8 cellular contexts compared by ENCODE assay signal in the genomic region with DNA sequence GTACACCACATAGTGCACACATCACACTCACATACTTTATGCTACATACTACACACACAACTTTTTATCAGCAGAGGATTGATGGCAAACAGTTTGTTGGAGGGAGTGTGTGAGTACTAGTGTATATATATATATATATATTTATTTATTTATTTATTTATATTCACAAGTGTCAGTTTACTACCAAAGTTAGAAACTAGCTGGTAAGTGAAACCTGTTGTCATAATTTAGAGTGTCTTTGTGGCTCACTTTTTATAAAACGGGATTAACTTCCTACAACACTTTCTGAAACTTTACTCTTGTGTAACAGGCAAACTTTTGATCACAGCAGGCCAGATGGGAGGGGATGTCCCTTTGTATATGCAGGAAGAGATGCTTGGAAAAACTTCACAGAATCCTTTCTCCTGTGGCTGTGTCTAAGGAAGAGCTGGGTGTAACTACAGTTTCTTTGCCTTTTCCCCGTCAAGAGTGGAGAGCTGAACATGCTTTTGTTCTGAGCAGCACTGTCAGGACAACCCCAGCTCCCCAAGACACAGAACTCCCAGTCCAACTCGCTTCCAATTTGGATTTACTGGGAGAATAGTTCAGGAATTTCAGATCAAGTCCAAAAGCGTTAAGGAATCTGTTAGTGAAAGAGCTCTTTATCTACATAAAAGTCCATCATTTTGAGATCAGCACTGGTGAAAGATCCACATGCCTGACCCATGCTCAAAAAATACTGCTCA. TPM values are rescaled to one million over a fixed set of nuclear protein-coding genes. Genes with fewer than 3 reads are reported as not detected.
A peak's percentile ranks its signal among the peaks of the same experiment; 100 is the strongest.
DNase-seq lines count a peak whose midpoint lies in the region; ATAC-seq and TF ChIP-seq lines count a peak whose summit lies in the region.

No MANE protein-coding gene starts in this region.

- no peaks in the 10 kb centered on the region for H3K36me3 Mint-ChIP-seq in stimulated activated naive CD8-positive, alpha-beta T cell treated with anti-CD3 and anti-CD28 coated beads, Interleukin-15, Interleukin-2, amounts not matched to agents 100 ng/mL and 50 ng/mL, for 24 hours (ENCODE audit: low read depth)
- H3K36me3 Mint-ChIP-seq in activated naive CD8-positive, alpha-beta T cell treated with anti-CD3 and anti-CD28 coated beads, Interleukin-2, amount 50 U/mL, for 24 hours (ENCODE audit: low read depth) = no peaks in the 10 kb centered on the region

- no peaks in the 10 kb centered on the region for H3K36me3 ChIP-seq in tibial artery

- peaks cover 53% of the 10 kb centered on the region for H3K4me1 Mint-ChIP-seq in stimulated activated naive CD8-positive, alpha-beta T cell treated with anti-CD3 and anti-CD28 coated beads, Interleukin-15, Interleukin-2, amounts not matched to agents 100 ng/mL and 50 ng/mL, for 24 hours (ENCODE audit: low read depth)
- H3K4me1 Mint-ChIP-seq in activated naive CD8-positive, alpha-beta T cell treated with anti-CD3 and anti-CD28 coated beads, Interleukin-2, amount 50 U/mL, for 24 hours = peaks cover 48% of the 10 kb centered on the region

- H3K27me3 ChIP-seq in tibial artery = no peaks in the 10 kb centered on the region

- ATAC-seq in stimulated activated naive CD8-positive, alpha-beta T cell treated with anti-CD3 and anti-CD28 coated beads, Interleukin-15, Interleukin-2, amounts not matched to agents 100 U/mL and 50 U/mL, for 24 hours = no peak
- no peak for ATAC-seq in activated naive CD8-positive, alpha-beta T cell treated with anti-CD3 and anti-CD28 coated beads, Interleukin-2, amount 50 U/mL, for 24 hours
- ATAC-seq in GM18520 (IDR thresholded peaks at IDR 0.05; ENCODE audit: unreplicated experiment) = no peak

- no peak for TF ChIP-seq CTCF in tibial artery (IDR thresholded peaks at IDR 0.05)

- no peak for DNase-seq in stimulated activated naive CD8-positive, alpha-beta T cell treated with anti-CD3 and anti-CD28 coated beads, Interleukin-15, Interleukin-2, amounts not matched to agents 100 U/mL and 50 U/mL, for 24 hours
- DNase-seq in activated naive CD8-positive, alpha-beta T cell treated with anti-CD3 and anti-CD28 coated beads, Interleukin-2, amount 50 U/mL, for 24 hours = no peak
- peak; percentile 1 for DNase-seq in kidney tubule cell (ENCODE audit: low spot score)
- no peak for DNase-seq in tibial artery
- DNase-seq in H4 (ENCODE audit: low spot score) = no peak
- no peak for DNase-seq in SK-N-DZ (ENCODE audit: low spot score)

- H3K9me3 ChIP-seq in tibial artery = no peaks in the 10 kb centered on the region

- peak overlapping the region; percentile 77 to 84 for H3K4me3 ChIP-seq in tibial artery

- H3K27ac Mint-ChIP-seq in stimulated activated naive CD8-positive, alpha-beta T cell treated with anti-CD3 and anti-CD28 coated beads, Interleukin-15, Interleukin-2, amounts not matched to agents 100 ng/mL and 50 ng/mL, for 24 hours = peak overlapping the region; percentile 90
- H3K27ac Mint-ChIP-seq in activated naive CD8-positive, alpha-beta T cell treated with anti-CD3 and anti-CD28 coated beads, Interleukin-2, amount 50 U/mL, for 24 hours = peak overlapping the region; percentile 82

- H3K4me1 ChIP-seq in tibial artery = peaks cover 0 to 47% (median 17%) of the 10 kb centered on the region in 4 donors

- no peaks in the 10 kb centered on the region for H3K9me3 Mint-ChIP-seq in stimulated activated naive CD8-positive, alpha-beta T cell treated with anti-CD3 and anti-CD28 coated beads, Interleukin-15, Interleukin-2, amounts not matched to agents 100 ng/mL and 50 ng/mL, for 24 hours
- H3K9me3 Mint-ChIP-seq in activated naive CD8-positive, alpha-beta T cell treated with anti-CD3 and anti-CD28 coated beads, Interleukin-2, amount 50 U/mL, for 24 hours = no peaks in the 10 kb centered on the region

- intact Hi-C loops in tibial artery (cut with DNase I; ENCODE audit: low total_unique reads) = no loop called here

- H3K27me3 Mint-ChIP-seq in stimulated activated naive CD8-positive, alpha-beta T cell treated with anti-CD3 and anti-CD28 coated beads, Interleukin-15, Interleukin-2, amounts not matched to agents 100 ng/mL and 50 ng/mL, for 24 hours = no peaks in the 10 kb centered on the region
- peaks cover 4% of the 10 kb centered on the region for H3K27me3 Mint-ChIP-seq in activated naive CD8-positive, alpha-beta T cell treated with anti-CD3 and anti-CD28 coated beads, Interleukin-2, amount 50 U/mL, for 24 hours

- H3K27ac ChIP-seq in tibial artery = peak overlapping the region; percentile 85 to 88

- peak overlapping the region; percentile 87 for H3K4me3 Mint-ChIP-seq in stimulated activated naive CD8-positive, alpha-beta T cell treated with anti-CD3 and anti-CD28 coated beads, Interleukin-15, Interleukin-2, amounts not matched to agents 100 ng/mL and 50 ng/mL, for 24 hours
- H3K4me3 Mint-ChIP-seq in activated naive CD8-positive, alpha-beta T cell treated with anti-CD3 and anti-CD28 coated beads, Interleukin-2, amount 50 U/mL, for 24 hours = peak overlapping the region; percentile 83

RNA-seq across cellular contexts. Expression of a gene that starts 1.8 kb away (rescaled TPM):
- total RNA-seq in H4 (2014; rRNA removed; shearing (Covaris generic)) = 0.29 and 2.3 TPM in 2 replicates
- polyA plus RNA-seq in SK-N-DZ (2014; cell fraction: cytosol; rRNA removed) = 0.75 and 1.0 TPM in 2 replicates
- polyA plus RNA-seq in SK-N-DZ (2014; cell fraction: nucleus; rRNA removed) = 0.51 and 1.7 TPM in 2 replicates
